Comparison of ENCODE assay signal across 9 cellular contexts in the genomic region with DNA sequence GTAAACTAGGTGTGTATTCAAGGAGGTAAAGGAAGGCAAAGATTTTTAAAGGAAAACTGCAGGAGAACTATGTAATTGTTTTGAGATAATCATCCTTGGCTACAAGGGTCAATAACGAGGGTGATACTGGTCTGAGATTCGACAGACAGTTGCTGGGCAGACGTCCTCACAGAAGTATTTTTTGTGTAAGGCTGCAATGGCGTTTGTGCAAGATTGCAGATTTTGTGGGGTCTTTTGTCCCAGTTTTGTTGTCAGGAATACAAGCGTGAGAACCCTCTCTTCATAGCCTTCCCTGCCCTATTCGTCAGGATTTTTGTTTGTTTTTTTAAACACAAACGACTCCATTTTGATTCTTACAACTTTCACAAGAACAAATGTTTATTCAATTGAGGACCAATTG. TPM values are rescaled to one million over a fixed set of nuclear protein-coding genes. Genes with fewer than 3 reads are reported as not detected.
"Had no signal": no experiment of that assay in that cellular context is flagged by ENCODE, and none has a peak within 500 bp of the region (broad histone marks: within the 10 kb centered on the region; RNA-seq: fewer than 3 reads in every experiment).

No MANE protein-coding gene starts in this region.

- ATAC-seq: GM12878 had no signal

- H3K4me3 ChIP-seq: GM12878 had no signal

- FAIRE-seq: G401.6, GM12878, GM12891, GM12892, GM18507, GM19239 had no signal

- DNase-seq: GDM1, GF-D8 had no signal

RNA-seq across cellular contexts. Expression of a gene that starts 57.5 kb away (rescaled TPM):
- total RNA-seq: G401, GM12878 had no signal
- polyA plus RNA-seq: GM12878 had no signal
